1 cellular context compared by ENCODE assay signal in genomic region chr4:8227201-8227770, GRCh38.
TF ChIP-seq lines count a peak whose summit lies in the region.

No MANE protein-coding gene starts in this region.

TF ChIP-seq in H1, 55 proteins besides CTCF, POLR2A, EP300 and RAD21:
- TF ChIP-seq TBP (IDR thresholded peaks at IDR 0.05; ENCODE audit: low read depth, low read length): no peak
